12 cellular contexts compared by ENCODE assay signal in genomic region chr13:33279898-33280549, GRCh38. TPM values are rescaled to one million over a fixed set of nuclear protein-coding genes. Genes with fewer than 3 reads are reported as not detected.
DNase-seq lines count a peak whose midpoint lies in the region; ATAC-seq and TF ChIP-seq lines count a peak whose summit lies in the region.
"Had no signal": no experiment of that assay in that cellular context is flagged by ENCODE, and none has a peak within 500 bp of the region (broad histone marks: within the 10 kb centered on the region; RNA-seq: fewer than 3 reads in every experiment).

No MANE protein-coding gene starts in this region.

- H3K36me3 ChIP-seq in heart right ventricle (peaks cover 0 to 19% (median 0%) of the 10 kb centered on the region in 9 donors), lower lobe of right lung (no peaks in the 10 kb centered on the region), vagina (no peaks in the 10 kb centered on the region)
- H3K36me3 ChIP-seq: neural progenitor cell had no signal

- peak overlapping the region; percentile 25 to 83 (median 59) for H3K27ac ChIP-seq in heart right ventricle
- peak overlapping the region; percentile 34 for H3K27ac ChIP-seq in cingulate gyrus (ENCODE audit: low read depth, low read length)
- no peak overlapping the region for H3K27ac ChIP-seq in lower lobe of right lung
- H3K27ac ChIP-seq in vagina = peak overlapping the region; percentile 50
- H3K27ac ChIP-seq: neural progenitor cell had no signal

- H3K9me3 ChIP-seq in heart right ventricle (no peaks in the 10 kb centered on the region), lower lobe of right lung (no peaks in the 10 kb centered on the region), vagina (no peaks in the 10 kb centered on the region)

- WGBS in heart right ventricle, 2 donors = 44% methylated on average over 3 of the region's 3 CpGs

- H3K4me1 ChIP-seq in heart right ventricle (peaks cover 15 to 94% (median 83%) of the 10 kb centered on the region in 9 donors), lower lobe of right lung (peaks cover 69% of the 10 kb centered on the region), vagina (peaks cover 44% of the 10 kb centered on the region)

- ATAC-seq in heart right ventricle = peak in 1 of 8 donors; percentile 50
- ATAC-seq in Right ventricle myocardium superior (ENCODE audit: poor library complexity) = no peak
- peak; percentile 8 to 67 for ATAC-seq in lower lobe of right lung
- no peak for ATAC-seq in GM19328 (IDR thresholded peaks at IDR 0.05; ENCODE audit: unreplicated experiment)
- ATAC-seq: stimulated activated memory B cell treated with anti-CD40 and anti-IgM and Interleukin-4, amounts not matched to agents 10 μg/mL and 1 μg/mL and 100 μg/mL, for 72 hours had no signal

- TF ChIP-seq CTCF in heart right ventricle (IDR thresholded peaks at IDR 0.05) (no peak), lower lobe of right lung (IDR thresholded peaks at IDR 0.05) (no peak), vagina (IDR thresholded peaks at IDR 0.05) (no peak)

- H3K27me3 ChIP-seq in heart right ventricle = no peaks in the 10 kb centered on the region
- H3K27me3 ChIP-seq in lower lobe of right lung (ENCODE audit: low read depth) = no peaks in the 10 kb centered on the region
- no peaks in the 10 kb centered on the region for H3K27me3 ChIP-seq in vagina
- H3K27me3 ChIP-seq: neural progenitor cell had no signal

- DNase-seq in heart right ventricle = no peak
- no peak for DNase-seq in Right ventricle myocardium superior
- DNase-seq in lower lobe of right lung = no peak
- no peak for DNase-seq in vagina (ENCODE audit: extremely low spot score in 2 of 2)
- no peak for DNase-seq in activated CD4-positive, CD25-positive, alpha-beta regulatory T cell treated with anti-CD3 and anti-CD28 coated beads, Interleukin-2, amount 50 U/mL, for 72 hours
- DNase-seq in iPS-NIHi7 (ENCODE audit: extremely low spot score) = no peak
- DNase-seq: activated CD4-positive, alpha-beta T cell treated with anti-CD3 and anti-CD28 coated beads, Interleukin-2, amount 10 ng/mL, durations not matched to agents 7 days and 5 days; cerebellar nuclear complex had no signal

- intact Hi-C loops in heart right ventricle (cut with DNase I) (loop anchor here in 5 of 10 donors (5.0 to 10.0 kb wide), 5 partner anchors 45 to 215 kb away; no protein-coding TSS in a partner anchor), Right ventricle myocardium superior (cut with DNase I) (loop anchor here (10.0 kb wide), 2 partner anchors 45 to 265 kb away; no protein-coding TSS in a partner anchor), lower lobe of right lung (cut with DNase I) (no loop called here), vagina (cut with DNase I) (no loop called here)

- TF ChIP-seq POLR2A in vagina (IDR thresholded peaks at IDR 0.05) = no peak

- H3K4me3 ChIP-seq in heart right ventricle (no peak overlapping the region), lower lobe of right lung (no peak overlapping the region), vagina (no peak overlapping the region)
- H3K4me3 ChIP-seq: neural progenitor cell had no signal

RNA-seq across cellular contexts. Expression of gene STARD13, which starts 5.5 kb away (rescaled TPM):
- total RNA-seq in heart right ventricle (10 to 100 TPM; 18.2 to 38.3 (median 28.5) TPM), Right ventricle myocardium superior (36.4 TPM), lower lobe of right lung (61.0 TPM), vagina (33.1 TPM)
- 10 to 100 TPM in 1 of 2 donors, 1 to 10 TPM in 1; 7.1 to 15.2 TPM for polyA plus RNA-seq in heart right ventricle

Comparison
In these comparisons a context has a peak if more than half of its experiments do, and no peak if none do; other contexts are left out.
1. ATAC-seq: peak in lower lobe of right lung (2 of 2); none in Right ventricle myocardium superior (single experiment) and GM19328 (single experiment).